8 cellular contexts compared by ENCODE assay signal in genomic region chr16:68235882-68236803, GRCh38. TPM values are rescaled to one million over a fixed set of nuclear protein-coding genes. Genes with fewer than 3 reads are reported as not detected.
DNase-seq lines count a peak whose midpoint lies in the region; ATAC-seq and TF ChIP-seq lines count a peak whose summit lies in the region.

ESRP2 (minus strand) TSS chr16:68236127; CDS start chr16:68236045, 82 bp downstream.

- H3K4me1 Mint-ChIP-seq in mesothelial cell of epicardium, result peaks cover 34% of the 10 kb centered on the region

- peak; percentile 22 for DNase-seq in ACHN
- DNase-seq in HAP-1 (ENCODE audit: low spot score in 2 of 2), result no peak
- DNase-seq in T-helper 1 cell, result peak in 4 of 5 donors; percentile 39 to 63 (median 45)
- DNase-seq in ecto neural progenitor cell (ENCODE audit: low spot score), result peak; percentile 71
- DNase-seq in mesothelial cell of epicardium (ENCODE audit: low spot score in 2 of 2, unreplicated experiment in 2 of 2), result peak in 1 of 2 experiments; percentile 73
- DNase-seq in tibial nerve (ENCODE audit: low spot score in 2 of 2), result no peak
- DNase-seq in GDM1 (lab: John Stamatoyannopoulos, UW), result no peak

- H3K36me3 ChIP-seq in HAP-1 (replicated peaks), result no peaks in the 10 kb centered on the region
- H3K36me3 ChIP-seq in tibial nerve, result peaks cover 0 to 12% (median 0%) of the 10 kb centered on the region in 3 donors

- H3K9me3 ChIP-seq in HAP-1 (no peaks in the 10 kb centered on the region), tibial nerve (no peaks in the 10 kb centered on the region)

- H3K27me3 Mint-ChIP-seq in mesothelial cell of epicardium (ENCODE audit: low read depth), result peaks cover 31% of the 10 kb centered on the region

- H3K4me3 ChIP-seq in HAP-1 (peak within 1 kb of the TSS; percentile 42), tibial nerve (peak within 1 kb of the TSS; percentile 55 to 75 (median 61))

- no peaks in the 10 kb centered on the region for H3K27me3 ChIP-seq in HAP-1 (ENCODE audit: low read depth)
- no peaks in the 10 kb centered on the region for H3K27me3 ChIP-seq in tibial nerve

- H3K27ac Mint-ChIP-seq in mesothelial cell of epicardium, result peak within 1 kb of the TSS; percentile 98

- no peak for TF ChIP-seq POLR2A in tibial nerve (IDR thresholded peaks at IDR 0.05)

- H3K27ac ChIP-seq in tibial nerve, result peak within 1 kb of the TSS; percentile 85 to 96 (median 88)

- H3K4me1 ChIP-seq in HAP-1, result peaks cover 15% of the 10 kb centered on the region
- peaks cover 0 to 48% (median 10%) of the 10 kb centered on the region in 4 donors for H3K4me1 ChIP-seq in tibial nerve

- H3K9me3 Mint-ChIP-seq in mesothelial cell of epicardium, result no peaks in the 10 kb centered on the region

- TF ChIP-seq CTCF in mesothelial cell of epicardium (IDR thresholded peaks at IDR 0.05; ENCODE audit: unreplicated experiment), result no peak
- TF ChIP-seq CTCF in tibial nerve (IDR thresholded peaks at IDR 0.05), result no peak

- in situ Hi-C loops in ACHN (cut with HindIII; ENCODE audit: low pct_ligation_motif_present, low pct_unique_long_range_greater_than_20kb, low sequenced_read_pairs) (no loop called here), HAP-1 (cut with MboI; ENCODE audit: low sequenced_read_pairs) (no loop called here)

- peak within 1 kb of the TSS; percentile 78 for H3K4me3 Mint-ChIP-seq in mesothelial cell of epicardium

- WGBS in tibial nerve, 2 donors, result 14 to 18% methylated on average over 47 to 60 of the region's 82 CpGs

- no peak for ATAC-seq in HG02981 (IDR thresholded peaks at IDR 0.05; ENCODE audit: unreplicated experiment)

- TF ChIP-seq EP300 in tibial nerve (IDR thresholded peaks at IDR 0.05), result no peak

- no peaks in the 10 kb centered on the region for H3K36me3 Mint-ChIP-seq in mesothelial cell of epicardium

RNA-seq across cellular contexts. Expression of gene ESRP2, which starts in this region (rescaled TPM):
- 32.4 to 34.7 TPM (median 33.6 TPM) in 3 replicates for total RNA-seq in mesothelial cell of epicardium
- total RNA-seq in tibial nerve, result 1 to 10 TPM in 2 of 4 donors, under 1 TPM in 2; 0.42 to 2.4 (median 1.2) TPM

Comparison
In these comparisons a context has a peak if more than half of its experiments do, and no peak if none do; other contexts are left out.
1. DNase-seq: peak in ACHN (single experiment), T-helper 1 cell (4 of 5) and ecto neural progenitor cell (single experiment); none in HAP-1 (0 of 2), tibial nerve (0 of 2) and GDM1 (single experiment).